ENCODE assay signal across 8 cellular contexts in the genomic region with DNA sequence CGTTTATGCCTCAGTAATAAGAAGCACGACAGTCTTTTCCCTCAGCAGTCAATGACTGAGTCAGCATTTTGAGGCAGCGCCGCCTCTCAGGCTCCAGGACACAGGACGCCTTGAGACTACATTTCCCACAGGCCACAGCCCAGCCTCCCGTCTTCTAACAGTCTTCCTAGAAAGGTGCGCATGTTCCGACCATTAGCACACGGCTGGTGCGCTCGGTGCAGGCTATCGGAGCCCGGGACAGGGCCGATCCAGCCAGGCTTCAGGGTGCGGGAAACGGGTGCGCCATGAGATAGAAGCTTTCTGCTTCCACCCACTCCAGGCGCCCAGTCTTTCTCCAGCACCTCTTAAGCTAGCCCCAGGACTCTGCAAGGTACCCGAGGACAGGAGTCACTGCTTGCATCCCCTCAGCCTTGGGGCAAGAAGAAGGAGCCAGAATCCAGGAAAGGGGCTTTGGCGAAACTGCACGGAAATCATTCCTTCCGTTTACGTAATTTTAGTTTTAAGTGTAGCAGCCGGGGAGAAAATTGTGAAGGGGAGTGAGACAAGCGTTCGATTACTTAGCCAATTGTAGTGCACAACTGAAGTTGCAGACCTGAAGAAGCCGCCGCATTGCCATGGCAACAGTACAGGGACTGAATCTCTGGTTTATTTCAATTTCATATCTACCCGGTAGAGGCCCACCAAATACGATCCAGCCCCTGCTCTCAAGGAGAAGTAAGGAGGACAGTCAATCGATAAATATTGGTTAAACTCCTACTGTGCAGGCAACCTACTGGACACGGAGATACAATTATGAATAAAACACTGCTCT.
DNase-seq lines count a peak whose midpoint lies in the region; ATAC-seq and TF ChIP-seq lines count a peak whose summit lies in the region.

No MANE protein-coding gene starts in this region.

- DNase-seq in C1 segment of cervical spinal cord (lab: John Stamatoyannopoulos, UW) = peak in 11 of 14 donors; percentile 9 to 77 (median 37)
- DNase-seq in central memory CD4-positive, alpha-beta T cell = peak; percentile 24
- DNase-seq in retinal pigment epithelial cell (ENCODE audit: low read depth) = peak; percentile 62

- TF ChIP-seq CTCF in WI38 (IDR thresholded peaks at IDR 0.05; ENCODE audit: low read depth, low read length) = no peak
- TF ChIP-seq CTCF in retinal pigment epithelial cell (conservative IDR thresholded peaks at IDR 0.05; ENCODE audit: low read depth, low read length) = no peak

- H3K4me3 ChIP-seq in WI38 (ENCODE audit: low read depth, low read length) (peak overlapping the region; percentile 43), iPS-18c (ENCODE audit: insufficient read depth, low read depth, low read length) (peak overlapping the region; percentile 67; the same call in 1 of the 2 replicates), retinal pigment epithelial cell (ENCODE audit: low read length) (peak overlapping the region; percentile 72)

- ATAC-seq in HG02759 (IDR thresholded peaks at IDR 0.05; ENCODE audit: unreplicated experiment) = peak; percentile 80
- ATAC-seq in GM21786 (IDR thresholded peaks at IDR 0.05; ENCODE audit: unreplicated experiment) = no peak
- ATAC-seq in HG02870 (IDR thresholded peaks at IDR 0.05; ENCODE audit: unreplicated experiment) = no peak

- H3K9me3 ChIP-seq in iPS-18c (ENCODE audit: control insufficient read depth, insufficient read depth, low read length) = no peaks in the 10 kb centered on the region
